In genomic region chr4:168769857-168770256, GRCh38 we compare ENCODE assay signal across 1 cellular context.
TF ChIP-seq lines count a peak whose summit lies in the region.

No MANE protein-coding gene starts in this region.

TF ChIP-seq in IMR-90, 13 proteins besides CTCF, POLR2A, EP300 and RAD21:
- TF ChIP-seq MXI1 (IDR thresholded peaks at IDR 0.05; ENCODE audit: borderline replicate concordance, low read depth, low read length) (no peak), BHLHE40 (IDR thresholded peaks at IDR 0.05; ENCODE audit: low read depth, low read length) (no peak), ELK1 (IDR thresholded peaks at IDR 0.05; ENCODE audit: borderline replicate concordance, low read depth, low read length) (no peak), CHD1 (IDR thresholded peaks at IDR 0.05; ENCODE audit: low read depth, low read length) (no peak), RFX5 (IDR thresholded peaks at IDR 0.05; ENCODE audit: low read depth, low read length) (no peak), MAFK (IDR thresholded peaks at IDR 0.05; ENCODE audit: low read depth, low read length) (no peak), FOS (IDR thresholded peaks at IDR 0.05; ENCODE audit: low read depth, low read length) (no peak), NFE2L2 (IDR thresholded peaks at IDR 0.05; ENCODE audit: low read depth, low read length) (no peak)
